In the genomic region with DNA sequence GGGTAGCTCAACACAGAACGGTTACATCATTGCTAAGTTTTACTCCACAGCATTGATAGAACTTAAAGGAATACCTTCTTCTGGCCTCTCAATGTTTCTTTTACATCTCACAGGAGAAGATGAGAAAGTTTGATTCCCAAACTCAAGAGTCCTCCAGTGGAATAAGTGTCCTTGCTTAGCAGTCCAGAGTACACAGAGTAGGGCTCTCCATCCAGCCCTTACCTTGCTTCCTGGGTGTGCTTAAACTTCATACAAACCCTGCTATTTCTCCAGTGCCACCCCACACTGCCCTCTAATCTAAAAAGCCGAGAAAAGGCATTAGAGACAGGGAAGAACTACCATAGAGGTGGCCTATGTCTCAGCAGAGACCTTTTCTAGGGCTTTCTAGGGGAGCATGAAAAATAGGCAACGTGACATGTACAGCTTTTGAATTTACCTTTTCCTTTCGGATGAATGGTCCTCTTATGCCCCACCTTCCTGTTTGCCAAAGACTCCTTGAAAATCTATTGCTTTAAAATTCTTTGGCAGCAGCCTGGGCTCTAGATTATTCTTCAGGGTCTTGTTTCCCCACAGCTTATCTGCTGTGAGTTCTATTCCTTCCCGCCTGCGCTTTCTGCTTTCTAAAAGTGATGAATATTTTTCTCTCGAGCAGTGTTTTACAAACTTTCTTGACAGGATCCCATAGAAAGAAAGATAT, we compare ENCODE assay signal across 21 cellular contexts. TPM values are rescaled to one million over a fixed set of nuclear protein-coding genes. Genes with fewer than 3 reads are reported as not detected.
"Had no signal": no experiment of that assay in that cellular context is flagged by ENCODE, and none has a peak within 500 bp of the region (broad histone marks: within the 10 kb centered on the region; RNA-seq: fewer than 3 reads in every experiment).

No MANE protein-coding gene starts in this region.

- H3K4me3 ChIP-seq: SJCRH30 had no signal

- DNase-seq: KBM-7, MV-4-11, NCI-H1048, NCI-H1105, NCI-H1417, NCI-H1436 treated with DMSO at 0.1 percent for 48 hours, NCI-H1694, NCI-H187 treated with DMSO at 0.1 percent for 48 hours, NCI-H2029 treated with DMSO at 0.1 percent for 48 hours, NCI-H2107, NCI-H2227 treated with DMSO at 0.1 percent for 48 hours, NCI-H524, NCI-H526 treated with DMSO at 0.1 percent for 48 hours, NCI-H748 treated with DMSO at 0.1 percent for 48 hours, SHP77 treated with DMSO at 0.1 percent for 48 hours, SJCRH30 had no signal

- ATAC-seq: Panc1, Right ventricle myocardium inferior, SK-N-SH treated with all-trans-retinoic acid at 6 μM for 48 hours had no signal

- H3K27ac ChIP-seq: SJCRH30 had no signal

- H3K36me3 ChIP-seq: SJCRH30 had no signal

- H3K9me3 ChIP-seq: SJCRH30 had no signal

RNA-seq across cellular contexts. Expression of gene ADGRF1, which starts 12.1 kb away (rescaled TPM):
- total RNA-seq: LHCN-M2, NCI-H460, Right ventricle myocardium inferior, SJCRH30 had no signal
